In genomic region chr3:141940204-141940776, GRCh38 we compare ENCODE assay signal across 1 cellular context.
TF ChIP-seq lines count a peak whose summit lies in the region.

No MANE protein-coding gene starts in this region.

TF ChIP-seq in GM23338, 12 proteins besides CTCF, POLR2A, EP300 and RAD21 (continued from another document):
- TF ChIP-seq POLR2AphosphoS5 (IDR thresholded peaks at IDR 0.05; ENCODE audit: low read depth): no peak
